ENCODE assay signal across 6 cellular contexts in genomic region chr11:56058260-56058780, GRCh38. TPM values are rescaled to one million over a fixed set of nuclear protein-coding genes. Genes with fewer than 3 reads are reported as not detected.
"Had no signal": no experiment of that assay in that cellular context is flagged by ENCODE, and none has a peak within 500 bp of the region (broad histone marks: within the 10 kb centered on the region; RNA-seq: fewer than 3 reads in every experiment).

No MANE protein-coding gene starts in this region.

RNA-seq across cellular contexts. Expression of gene OR5AS1, which starts 30.9 kb away (rescaled TPM):
- total RNA-seq: HepG2, HT1080, IMR-90, NCI-H460, Right ventricle myocardium superior, SJSA1 had no signal
- polyA plus RNA-seq: HepG2, IMR-90 had no signal

RNA-seq across cellular contexts. Expression of gene OR8I2, which starts 34.8 kb away (rescaled TPM):
- total RNA-seq: HepG2, HT1080, IMR-90, NCI-H460, Right ventricle myocardium superior, SJSA1 had no signal
- polyA plus RNA-seq: HepG2, IMR-90 had no signal

RNA-seq across cellular contexts. Expression of gene OR8H2, which starts 45.2 kb away (rescaled TPM):
- total RNA-seq: HepG2, HT1080, IMR-90, NCI-H460, Right ventricle myocardium superior, SJSA1 had no signal
- polyA plus RNA-seq: HepG2, IMR-90 had no signal
